In genomic region chr14:50388256-50388931, GRCh38 we compare ENCODE assay signal across 2 cellular contexts.
A peak's percentile ranks its signal among the peaks of the same experiment; 100 is the strongest.
TF ChIP-seq lines count a peak whose summit lies in the region.

No MANE protein-coding gene starts in this region.

TF ChIP-seq in HEK293, 187 proteins besides CTCF, POLR2A, EP300 and RAD21 (continued from another document):
- TF ChIP-seq, protein P1, sequence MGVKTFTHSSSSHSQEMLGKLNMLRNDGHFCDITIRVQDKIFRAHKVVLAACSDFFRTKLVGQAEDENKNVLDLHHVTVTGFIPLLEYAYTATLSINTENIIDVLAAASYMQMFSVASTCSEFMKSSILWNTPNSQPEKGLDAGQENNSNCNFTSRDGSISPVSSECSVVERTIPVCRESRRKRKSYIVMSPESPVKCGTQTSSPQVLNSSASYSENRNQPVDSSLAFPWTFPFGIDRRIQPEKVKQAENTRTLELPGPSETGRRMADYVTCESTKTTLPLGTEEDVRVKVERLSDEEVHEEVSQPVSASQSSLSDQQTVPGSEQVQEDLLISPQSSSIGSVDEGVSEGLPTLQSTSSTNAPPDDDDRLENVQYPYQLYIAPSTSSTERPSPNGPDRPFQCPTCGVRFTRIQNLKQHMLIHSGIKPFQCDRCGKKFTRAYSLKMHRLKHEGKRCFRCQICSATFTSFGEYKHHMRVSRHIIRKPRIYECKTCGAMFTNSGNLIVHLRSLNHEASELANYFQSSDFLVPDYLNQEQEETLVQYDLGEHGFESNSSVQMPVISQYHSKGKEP (tag by site-specific recombination; IDR thresholded peaks at IDR 0.05): no peak
- TF ChIP-seq REPIN1 (tag by site-specific recombination; IDR thresholded peaks at IDR 0.05; ENCODE audit: low read depth): no peak
- no peak for TF ChIP-seq ZNF335 (tag by site-specific recombination; conservative IDR thresholded peaks at IDR 0.05)
- no peak for TF ChIP-seq ZBTB10 (tag by site-specific recombination; IDR thresholded peaks at IDR 0.05)
- no peak for TF ChIP-seq ZNF311 (tag by site-specific recombination; IDR thresholded peaks at IDR 0.05; ENCODE audit: borderline replicate concordance)
- no peak for TF ChIP-seq ZNF112 (tag by site-specific recombination; IDR thresholded peaks at IDR 0.05)
- TF ChIP-seq ZNF701 (tag by site-specific recombination; IDR thresholded peaks at IDR 0.05): no peak
- TF ChIP-seq ZNF843 (tag by site-specific recombination; IDR thresholded peaks at IDR 0.05): no peak
- no peak for TF ChIP-seq ZNF830 (tag by site-specific recombination; IDR thresholded peaks at IDR 0.05; ENCODE audit: low read depth)
- TF ChIP-seq ZNF449 (tag by site-specific recombination; IDR thresholded peaks at IDR 0.05): 0 out of 2 replicates have a peak, but pooled peaks have one; percentile 27
- peak; percentile 72 for TF ChIP-seq SP7 (tag by site-specific recombination; IDR thresholded peaks at IDR 0.05)
- no peak for TF ChIP-seq ZNF626 (tag by site-specific recombination; IDR thresholded peaks at IDR 0.05)
- TF ChIP-seq ZNF404 (tag by site-specific recombination; IDR thresholded peaks at IDR 0.05): no peak
- no peak for TF ChIP-seq ZNF513 (tag by site-specific recombination; IDR thresholded peaks at IDR 0.05)
- TF ChIP-seq, protein P2, sequence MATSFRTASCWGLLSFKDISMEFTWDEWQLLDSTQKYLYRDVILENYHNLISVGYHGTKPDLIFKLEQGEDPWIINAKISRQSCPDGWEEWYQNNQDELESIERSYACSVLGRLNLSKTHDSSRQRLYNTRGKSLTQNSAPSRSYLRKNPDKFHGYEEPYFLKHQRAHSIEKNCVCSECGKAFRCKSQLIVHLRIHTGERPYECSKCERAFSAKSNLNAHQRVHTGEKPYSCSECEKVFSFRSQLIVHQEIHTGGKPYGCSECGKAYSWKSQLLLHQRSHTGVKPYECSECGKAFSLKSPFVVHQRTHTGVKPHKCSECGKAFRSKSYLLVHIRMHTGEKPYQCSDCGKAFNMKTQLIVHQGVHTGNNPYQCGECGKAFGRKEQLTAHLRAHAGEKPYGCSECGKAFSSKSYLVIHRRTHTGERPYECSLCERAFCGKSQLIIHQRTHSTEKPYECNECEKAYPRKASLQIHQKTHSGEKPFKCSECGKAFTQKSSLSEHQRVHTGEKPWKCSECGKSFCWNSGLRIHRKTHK (tag by site-specific recombination; IDR thresholded peaks at IDR 0.05): no peak
- TF ChIP-seq KLF1 (tag by site-specific recombination; IDR thresholded peaks at IDR 0.05): peak; percentile 77

TF ChIP-seq in H1, 55 proteins besides CTCF, POLR2A, EP300 and RAD21 (continued from another document):
- TF ChIP-seq ZNF274 (IDR thresholded peaks at IDR 0.05; ENCODE audit: borderline replicate concordance, extremely low read depth, low read length) (no peak), POLR2AphosphoS5 (IDR thresholded peaks at IDR 0.05; ENCODE audit: low read depth, low read length) (no peak), E2F6 (IDR thresholded peaks at IDR 0.05) (0 out of 2 replicates have a peak, but pooled peaks have one; percentile 30), CHD1 (IDR thresholded peaks at IDR 0.05; ENCODE audit: low read depth, low read length) (no peak), MAX (IDR thresholded peaks at IDR 0.05) (peak; percentile 69)
- TF ChIP-seq, protein P3, sequence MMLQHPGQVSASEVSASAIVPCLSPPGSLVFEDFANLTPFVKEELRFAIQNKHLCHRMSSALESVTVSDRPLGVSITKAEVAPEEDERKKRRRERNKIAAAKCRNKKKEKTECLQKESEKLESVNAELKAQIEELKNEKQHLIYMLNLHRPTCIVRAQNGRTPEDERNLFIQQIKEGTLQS (IDR thresholded peaks at IDR 0.05; ENCODE audit: insufficient read depth, low read depth, low read length): no peak
